Comparison of ENCODE assay signal across 13 cellular contexts in genomic region chr3:182618981-182619591, GRCh38.
DNase-seq lines count a peak whose midpoint lies in the region; TF ChIP-seq lines count a peak whose summit lies in the region.
"Had no signal": no experiment of that assay in that cellular context is flagged by ENCODE, and none has a peak within 500 bp of the region (broad histone marks: within the 10 kb centered on the region; RNA-seq: fewer than 3 reads in every experiment).

No MANE protein-coding gene starts in this region.

- POLR2A ChIA-PET in Caco-2 (lab: Charles Lee): no interaction called here

- TF ChIP-seq CTCF in Calu3 (IDR thresholded peaks at IDR 0.05; ENCODE audit: unreplicated experiment) (no peak), fibroblast of mammary gland (conservative IDR thresholded peaks at IDR 0.05; ENCODE audit: control insufficient read depth, insufficient read depth, low read depth, low read length) (no peak), Caco-2 (IDR thresholded peaks at IDR 0.05; ENCODE audit: insufficient read depth in 1 of 2, low read depth in 1 of 2, low read length in 1 of 2, severe bottlenecking in 1 of 2, unreplicated experiment in 1 of 2) (no peak), spleen (IDR thresholded peaks at IDR 0.05 in 8 of 11, conservative IDR thresholded peaks at IDR 0.05 in 3 of 11) (no peak), BE2C (IDR thresholded peaks at IDR 0.05; ENCODE audit: low read depth, low read length) (no peak)

- no TSS peak for BruUV-seq in Calu3 (replicated peaks; lab: Mats Ljungman, UMichigan)
- no TSS peak for BruUV-seq in Caco-2 (replicated peaks; lab: Mats Ljungman, UMichigan)

- CTCF ChIA-PET in Calu3 (lab: Charles Lee): interaction anchor here (0.7 to 2.1 kb wide), 6 partner anchors 65 to 1409 kb away, joined by 3 to 9 read pairs (median 3); no protein-coding TSS in a partner anchor
- CTCF ChIA-PET in Caco-2 (lab: Charles Lee): interaction anchor here (0.7 kb wide), 1 partner anchor 1707 kb away, joined by 3 read pairs; no protein-coding TSS in a partner anchor

- H3K4me3 ChIP-seq in fibroblast of mammary gland (ENCODE audit: control insufficient read depth, low read depth, low read length) (no peak overlapping the region), Caco-2 (ENCODE audit: low read depth, low read length) (no peak overlapping the region), spleen (no peak overlapping the region), BE2C (ENCODE audit: low read depth, low read length) (no peak overlapping the region)

- no peaks in the 10 kb centered on the region for H3K36me3 ChIP-seq in Caco-2 (ENCODE audit: control insufficient read depth, insufficient read depth, low read length)
- H3K36me3 ChIP-seq in spleen: no peaks in the 10 kb centered on the region
- no peaks in the 10 kb centered on the region for H3K36me3 ChIP-seq in BE2C

- no peaks in the 10 kb centered on the region for H3K36me3 Mint-ChIP-seq in Calu3 (ENCODE audit: insufficient read depth, unreplicated experiment)
- no peaks in the 10 kb centered on the region for H3K36me3 Mint-ChIP-seq in Caco-2 (ENCODE audit: insufficient read depth, unreplicated experiment)
- H3K36me3 Mint-ChIP-seq: activated naive CD8-positive, alpha-beta T cell had no signal

- no peak overlapping the region for H3K27ac Mint-ChIP-seq in Calu3 (ENCODE audit: unreplicated experiment)
- no peak overlapping the region for H3K27ac Mint-ChIP-seq in Caco-2 (ENCODE audit: unreplicated experiment)
- H3K27ac Mint-ChIP-seq: activated naive CD8-positive, alpha-beta T cell had no signal

- no peaks in the 10 kb centered on the region for H3K9me3 ChIP-seq in Caco-2
- H3K9me3 ChIP-seq in spleen: no peaks in the 10 kb centered on the region
- no peaks in the 10 kb centered on the region for H3K9me3 ChIP-seq in BE2C

- DNase-seq in Calu3 (peak; percentile 39), HT1080 (ENCODE audit: low read depth) (peak; percentile 88), RPMI7951 (ENCODE audit: low read depth) (peak; percentile 20), fibroblast of mammary gland (ENCODE audit: low read depth) (peak; percentile 26), Caco-2 (no peak), spleen (no peak), BE2C (no peak), NCI-H446 (lab: John Stamatoyannopoulos, UW) (no peak)
- DNase-seq: AML-193; effector CD8-positive, alpha-beta T cell; stimulated activated CD4-positive, alpha-beta T cell treated with anti-CD3 and anti-CD28 coated beads, Interleukin-12 subunit alpha, Interleukin-12 subunit beta, amount 100 ng/mL, for 4 hours; SW 1271 had no signal

- H3K4me1 Mint-ChIP-seq in Calu3 (ENCODE audit: low read depth, unreplicated experiment): peaks cover 17% of the 10 kb centered on the region
- H3K4me1 Mint-ChIP-seq in Caco-2 (ENCODE audit: low read depth, unreplicated experiment): no peaks in the 10 kb centered on the region

- H3K4me3 Mint-ChIP-seq in Calu3 (ENCODE audit: low read depth, unreplicated experiment) (no peak overlapping the region), Caco-2 (ENCODE audit: unreplicated experiment) (no peak overlapping the region)
- H3K4me3 Mint-ChIP-seq: activated naive CD8-positive, alpha-beta T cell had no signal

- intact Hi-C loops in Calu3 (cut with micrococcal nuclease; ENCODE audit: unreplicated experiment): loop anchor here (1.0 to 5.0 kb wide), 9 partner anchors 64 to 1293 kb away; no protein-coding TSS in a partner anchor
- intact Hi-C loops in Caco-2 (cut with micrococcal nuclease; ENCODE audit: unreplicated experiment): loop anchor here (1.0 to 5.0 kb wide), 7 partner anchors 64 to 1293 kb away; no protein-coding TSS in a partner anchor
- intact Hi-C loops in spleen (cut with DNase I; ENCODE audit: low total_unique reads): no loop called here

- no peak overlapping the region for H3K27ac ChIP-seq in spleen

- WGBS in spleen, 5 donors: 80 to 92% (median 83%) methylated on average over 9 of the region's 9 CpGs

- H3K27me3 Mint-ChIP-seq in Calu3 (ENCODE audit: unreplicated experiment) (no peaks in the 10 kb centered on the region), Caco-2 (ENCODE audit: insufficient read depth, unreplicated experiment) (no peaks in the 10 kb centered on the region)

- no peaks in the 10 kb centered on the region for H3K9me3 Mint-ChIP-seq in Calu3 (ENCODE audit: low read depth, unreplicated experiment)
- no peaks in the 10 kb centered on the region for H3K9me3 Mint-ChIP-seq in Caco-2 (ENCODE audit: unreplicated experiment)

- no peak for TF ChIP-seq POLR2A in spleen (IDR thresholded peaks at IDR 0.05)

- H3K4me1 ChIP-seq in Caco-2 (0 out of 2 replicates have a peak, but pooled peaks cover 3% of the 10 kb centered on the region), spleen (no peaks in the 10 kb centered on the region), BE2C (no peaks in the 10 kb centered on the region)

- H3K27me3 ChIP-seq in Caco-2 (replicated peaks; ENCODE audit: control insufficient read depth, insufficient read depth, low read length): no peaks in the 10 kb centered on the region
- peaks cover 0 to 26% (median 0%) of the 10 kb centered on the region in 7 donors for H3K27me3 ChIP-seq in spleen (replicated peaks in 1 of 7)
- H3K27me3 ChIP-seq in BE2C: no peaks in the 10 kb centered on the region

Comparison
In these comparisons a context has a peak if more than half of its experiments do, and no peak if none do; other contexts are left out.
1. DNase-seq: peak in Calu3 (single experiment), HT1080 (single experiment), RPMI7951 (single experiment) and fibroblast of mammary gland (single experiment); none in Caco-2 (0 of 2), spleen (single experiment), BE2C (single experiment) and NCI-H446 (0 of 2).